Comparison of ENCODE assay signal across 8 cellular contexts in the genomic region with DNA sequence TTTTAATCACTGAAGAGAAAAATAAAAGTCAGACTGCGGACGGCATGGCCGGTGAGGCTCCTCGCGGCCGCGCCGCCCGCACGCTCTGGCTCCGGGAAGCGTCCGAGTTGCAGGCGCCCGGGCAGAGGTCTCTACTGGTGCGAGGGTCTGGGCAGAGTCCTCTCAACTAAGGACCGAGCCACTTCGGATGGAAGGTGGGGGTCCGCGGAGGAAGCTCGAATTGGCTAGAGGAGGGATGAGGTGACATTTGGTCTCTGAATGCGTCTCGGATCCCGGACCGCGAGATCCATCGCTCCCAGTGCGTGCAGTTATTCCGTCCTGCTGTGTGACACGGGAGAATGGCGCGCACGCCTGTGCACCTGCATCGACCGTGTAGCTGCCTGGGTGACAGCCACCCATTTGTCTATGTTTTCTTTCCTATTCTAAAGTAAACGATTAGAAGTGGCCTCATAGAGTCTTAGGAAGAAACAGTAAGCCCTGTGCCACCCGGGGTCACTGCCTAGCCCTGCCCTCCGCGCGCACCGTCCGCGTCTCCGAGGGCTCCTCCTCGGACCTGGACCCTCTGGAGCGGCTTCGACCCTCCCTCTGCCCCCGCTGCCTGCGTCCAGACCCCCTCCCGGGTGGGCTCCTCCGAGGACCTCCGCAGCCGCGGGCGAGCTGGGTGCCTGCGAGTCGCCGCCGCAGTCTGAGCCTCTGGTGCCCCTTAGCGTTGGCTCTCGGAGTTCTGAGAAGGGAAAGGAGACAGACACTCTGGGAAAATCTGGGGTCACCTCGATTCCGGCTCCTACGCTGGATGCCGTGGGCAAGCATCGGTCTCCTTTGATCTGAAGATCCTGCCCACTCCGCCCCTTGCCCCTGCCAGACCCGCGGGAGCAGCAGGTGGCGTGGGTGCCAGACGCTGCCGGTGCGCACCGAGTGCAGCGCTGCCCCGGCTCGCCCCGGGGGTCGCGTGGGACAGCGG.
A peak's percentile ranks its signal among the peaks of the same experiment; 100 is the strongest.
DNase-seq lines count a peak whose midpoint lies in the region; ATAC-seq and TF ChIP-seq lines count a peak whose summit lies in the region.

No MANE protein-coding gene starts in this region.

- H3K27ac Mint-ChIP-seq in HFFc6: no peak overlapping the region
- H3K27ac Mint-ChIP-seq in neural crest cell (ENCODE audit: unreplicated experiment): peak overlapping the region; percentile 59

- H3K4me3 Mint-ChIP-seq in HFFc6: peak overlapping the region; percentile 71
- peak overlapping the region; percentile 79 for H3K4me3 Mint-ChIP-seq in neural crest cell

- H3K27ac ChIP-seq in esophagus (ENCODE audit: low read depth in 2 of 2, low read length in 1 of 2): no peak overlapping the region

- peaks cover 7% of the 10 kb centered on the region for H3K27me3 Mint-ChIP-seq in HFFc6 (ENCODE audit: insufficient read depth)
- peaks cover 71% of the 10 kb centered on the region for H3K27me3 Mint-ChIP-seq in neural crest cell (ENCODE audit: low read depth)

- H3K4me3 ChIP-seq in AG10803 (ENCODE audit: low read length) (peak overlapping the region; percentile 59), esophagus (ENCODE audit: low read depth in 1 of 2, low read length in 2 of 2) (peak overlapping the region; percentile 23 to 37)

- in situ Hi-C loops in SK-MEL-5 (cut with HindIII; ENCODE audit: low pct_unique_long_range_greater_than_20kb, low sequenced_read_pairs): no loop called here

- ATAC-seq in HG03108 (IDR thresholded peaks at IDR 0.05; ENCODE audit: unreplicated experiment): no peak
- ATAC-seq in GM19035 (IDR thresholded peaks at IDR 0.05; ENCODE audit: unreplicated experiment): no peak

- 3 to 4% methylated on average over 78 to 81 of the region's 81 CpGs for WGBS in esophagus, 2 donors

- H3K9me3 ChIP-seq in esophagus (ENCODE audit: control insufficient read depth in 2 of 2, insufficient read depth in 1 of 2, low read depth in 1 of 2, low read length in 1 of 2): peaks cover 0 to 4% of the 10 kb centered on the region in 2 donors

- H3K9me3 Mint-ChIP-seq in HFFc6 (no peaks in the 10 kb centered on the region), neural crest cell (no peaks in the 10 kb centered on the region)

- H3K36me3 ChIP-seq in esophagus (ENCODE audit: control insufficient read depth in 2 of 2, insufficient read depth in 2 of 2, low read length in 1 of 2): no peaks in the 10 kb centered on the region

- DNase-seq in AG10803 (ENCODE audit: low read depth) (no peak), HFFc6 (no peak), SK-MEL-5 (ENCODE audit: low read depth, low spot score) (peak; percentile 21), neural crest cell (ENCODE audit: low read depth, low spot score) (peak; percentile 59), NK-92 (lab: John Stamatoyannopoulos, UW; ENCODE audit: unreplicated experiment) (no peak)

- H3K36me3 Mint-ChIP-seq in HFFc6 (ENCODE audit: low read depth) (no peaks in the 10 kb centered on the region), neural crest cell (ENCODE audit: low read depth) (no peaks in the 10 kb centered on the region)

- peaks cover 0 to 13% of the 10 kb centered on the region in 2 donors for H3K27me3 ChIP-seq in esophagus (ENCODE audit: control insufficient read depth in 1 of 2, insufficient read depth in 2 of 2, low read length in 2 of 2)

- H3K4me1 Mint-ChIP-seq in HFFc6 (ENCODE audit: low read depth) (peaks cover 6% of the 10 kb centered on the region; the same call in 1 of the 2 replicates), neural crest cell (peaks cover 21% of the 10 kb centered on the region)

- TF ChIP-seq CTCF in AG10803 (conservative IDR thresholded peaks at IDR 0.05; ENCODE audit: low read length): peak; percentile 48
- no peak for TF ChIP-seq CTCF in HFFc6 (IDR thresholded peaks at IDR 0.05)
- peak; percentile 67 for TF ChIP-seq CTCF in neural crest cell (conservative IDR thresholded peaks at IDR 0.05)

- H3K4me1 ChIP-seq in esophagus (ENCODE audit: control insufficient read depth in 2 of 2, insufficient read depth in 2 of 2, low read length in 1 of 2): peaks cover 4 to 6% of the 10 kb centered on the region in 2 donors

Comparison
In these comparisons a context has a peak if more than half of its experiments do, and no peak if none do; other contexts are left out.
1. DNase-seq: peak in SK-MEL-5 (single experiment) and neural crest cell (single experiment); none in AG10803 (single experiment), HFFc6 (single experiment) and NK-92 (single experiment).